Comparison of ENCODE assay signal across 19 cellular contexts in genomic region chr4:85995361-85995760, GRCh38.
DNase-seq lines count a peak whose midpoint lies in the region; ATAC-seq and TF ChIP-seq lines count a peak whose summit lies in the region.
"Had no signal": no experiment of that assay in that cellular context is flagged by ENCODE, and none has a peak within 500 bp of the region (broad histone marks: within the 10 kb centered on the region; RNA-seq: fewer than 3 reads in every experiment).

No MANE protein-coding gene starts in this region.

- ATAC-seq in activated CD4-positive, alpha-beta T cell treated with anti-CD3 and anti-CD28 coated beads for 36 hours: no peak
- ATAC-seq in HG02678 (IDR thresholded peaks at IDR 0.05; ENCODE audit: unreplicated experiment) (peak; percentile 76), HG03196 (IDR thresholded peaks at IDR 0.05; ENCODE audit: unreplicated experiment) (no peak)
- ATAC-seq in stimulated activated naive CD8-positive, alpha-beta T cell treated with anti-CD3 and anti-CD28 coated beads, Interleukin-15, amount 100 ng/mL, for 72 hours: peak; percentile 54
- ATAC-seq: left lung had no signal

- H3K27me3 Mint-ChIP-seq in activated CD4-positive, alpha-beta T cell treated with anti-CD3 and anti-CD28 coated beads for 36 hours: no peaks in the 10 kb centered on the region
- no peaks in the 10 kb centered on the region for H3K27me3 Mint-ChIP-seq in activated CD4-positive, alpha-beta T cell treated with anti-CD3 and anti-CD28 coated beads, Interleukin-2, amount 10 ng/mL, durations not matched to agents 7 days and 5 days
- no peaks in the 10 kb centered on the region for H3K27me3 Mint-ChIP-seq in stimulated activated naive CD8-positive, alpha-beta T cell treated with anti-CD3 and anti-CD28 coated beads, Interleukin-15, amount 100 ng/mL, for 72 hours

- no peak overlapping the region for H3K27ac Mint-ChIP-seq in activated CD4-positive, alpha-beta T cell treated with anti-CD3 and anti-CD28 coated beads for 36 hours
- no peak overlapping the region for H3K27ac Mint-ChIP-seq in activated CD4-positive, alpha-beta T cell treated with anti-CD3 and anti-CD28 coated beads, Interleukin-2, amount 10 ng/mL, durations not matched to agents 7 days and 5 days
- H3K27ac Mint-ChIP-seq in stimulated activated naive CD8-positive, alpha-beta T cell treated with anti-CD3 and anti-CD28 coated beads, Interleukin-15, amount 100 ng/mL, for 72 hours: peak overlapping the region in 1 of 2 donors; percentile 10

- no peak for TF ChIP-seq CTCF in NB4 (IDR thresholded peaks at IDR 0.05; ENCODE audit: low read depth, low read length)

- DNase-seq in activated CD4-positive, alpha-beta T cell treated with anti-CD3 and anti-CD28 coated beads for 36 hours: peak; percentile 4
- DNase-seq in activated CD4-positive, alpha-beta T cell treated with anti-CD3 and anti-CD28 coated beads, Interleukin-2, amount 10 ng/mL, durations not matched to agents 7 days and 5 days: no peak
- DNase-seq in NB4 (ENCODE audit: low read depth): peak; percentile 11
- DNase-seq in stimulated activated naive CD8-positive, alpha-beta T cell treated with anti-CD3 and anti-CD28 coated beads, Interleukin-15, amount 100 ng/mL, for 72 hours: no peak
- DNase-seq in SIG-M5 (lab: John Stamatoyannopoulos, UW): no peak
- no peak for DNase-seq in activated naive CD4-positive, alpha-beta T cell treated with anti-CD3 and anti-CD28 coated beads, Interleukin-2, amount 50 U/mL, for 16 hours
- DNase-seq: head of caudate nucleus; left lung; NCI-H1436 treated with DMSO at 0.1 percent for 48 hours; NCI-H2171 treated with DMSO at 0.1 percent for 48 hours; NCI-H774; PC-9; small intestine; stimulated activated CD4-positive, alpha-beta T cell treated with anti-CD3 and anti-CD28 coated beads, Interleukin-4, amount 100 ng/mL, for 1 hour had no signal

- CTCF ChIA-PET in activated CD4-positive, alpha-beta T cell treated with anti-CD3 and anti-CD28 coated beads for 36 hours (lab: Charles Lee): no interaction called here
- CTCF ChIA-PET in activated CD4-positive, alpha-beta T cell treated with anti-CD3 and anti-CD28 coated beads, Interleukin-2, amount 10 ng/mL, durations not matched to agents 7 days and 5 days (lab: Charles Lee): no interaction called here

- no peak overlapping the region for H3K4me3 Mint-ChIP-seq in activated CD4-positive, alpha-beta T cell treated with anti-CD3 and anti-CD28 coated beads for 36 hours
- H3K4me3 Mint-ChIP-seq in activated CD4-positive, alpha-beta T cell treated with anti-CD3 and anti-CD28 coated beads, Interleukin-2, amount 10 ng/mL, durations not matched to agents 7 days and 5 days: no peak overlapping the region
- H3K4me3 Mint-ChIP-seq in stimulated activated naive CD8-positive, alpha-beta T cell treated with anti-CD3 and anti-CD28 coated beads, Interleukin-15, amount 100 ng/mL, for 72 hours: no peak overlapping the region

- POLR2A ChIA-PET in activated CD4-positive, alpha-beta T cell treated with anti-CD3 and anti-CD28 coated beads for 36 hours (lab: Charles Lee): no interaction called here
- POLR2A ChIA-PET in activated CD4-positive, alpha-beta T cell treated with anti-CD3 and anti-CD28 coated beads, Interleukin-2, amount 10 ng/mL, durations not matched to agents 7 days and 5 days (lab: Charles Lee): no interaction called here

- no peak for TF ChIP-seq POLR2A in NB4 (IDR thresholded peaks at IDR 0.05; ENCODE audit: extremely low read depth, insufficient read length)

- no peaks in the 10 kb centered on the region for H3K9me3 Mint-ChIP-seq in activated CD4-positive, alpha-beta T cell treated with anti-CD3 and anti-CD28 coated beads for 36 hours (ENCODE audit: low read depth)
- no peaks in the 10 kb centered on the region for H3K9me3 Mint-ChIP-seq in activated CD4-positive, alpha-beta T cell treated with anti-CD3 and anti-CD28 coated beads, Interleukin-2, amount 10 ng/mL, durations not matched to agents 7 days and 5 days
- H3K9me3 Mint-ChIP-seq in stimulated activated naive CD8-positive, alpha-beta T cell treated with anti-CD3 and anti-CD28 coated beads, Interleukin-15, amount 100 ng/mL, for 72 hours: no peaks in the 10 kb centered on the region

- H3K4me3 ChIP-seq in NB4 (ENCODE audit: low read depth, low read length): no peak overlapping the region
- H3K4me3 ChIP-seq: BLaER1 treated with 17β-estradiol and CSF1 and Interleukin-3, amounts not matched to agents 10 nM and 100 nM; coronary artery; HAP-1; left lung; PC-9 had no signal

- intact Hi-C loops in activated CD4-positive, alpha-beta T cell treated with anti-CD3 and anti-CD28 coated beads for 36 hours (cut with DNase I, micrococcal nuclease): no loop called here

- H3K36me3 Mint-ChIP-seq in activated CD4-positive, alpha-beta T cell treated with anti-CD3 and anti-CD28 coated beads for 36 hours (ENCODE audit: low read depth): no peaks in the 10 kb centered on the region
- no peaks in the 10 kb centered on the region for H3K36me3 Mint-ChIP-seq in activated CD4-positive, alpha-beta T cell treated with anti-CD3 and anti-CD28 coated beads, Interleukin-2, amount 10 ng/mL, durations not matched to agents 7 days and 5 days (ENCODE audit: low read depth)

- H3K4me1 Mint-ChIP-seq in activated CD4-positive, alpha-beta T cell treated with anti-CD3 and anti-CD28 coated beads for 36 hours: no peaks in the 10 kb centered on the region
- no peaks in the 10 kb centered on the region for H3K4me1 Mint-ChIP-seq in activated CD4-positive, alpha-beta T cell treated with anti-CD3 and anti-CD28 coated beads, Interleukin-2, amount 10 ng/mL, durations not matched to agents 7 days and 5 days
- H3K4me1 Mint-ChIP-seq in stimulated activated naive CD8-positive, alpha-beta T cell treated with anti-CD3 and anti-CD28 coated beads, Interleukin-15, amount 100 ng/mL, for 72 hours: peaks cover 6% of the 10 kb centered on the region

Comparison
In these comparisons a context has a peak if more than half of its experiments do, and no peak if none do; other contexts are left out.
1. DNase-seq: peak in activated CD4-positive, alpha-beta T cell treated with anti-CD3 and anti-CD28 coated beads for 36 hours (single experiment) and NB4 (single experiment); none in activated CD4-positive, alpha-beta T cell treated with anti-CD3 and anti-CD28 coated beads, Interleukin-2, amount 10 ng/mL, durations not matched to agents 7 days and 5 days (single experiment), stimulated activated naive CD8-positive, alpha-beta T cell treated with anti-CD3 and anti-CD28 coated beads, Interleukin-15, amount 100 ng/mL, for 72 hours (0 of 2), SIG-M5 (single experiment) and activated naive CD4-positive, alpha-beta T cell treated with anti-CD3 and anti-CD28 coated beads, Interleukin-2, amount 50 U/mL, for 16 hours (single experiment).
2. ATAC-seq: peak in HG02678 (single experiment) and stimulated activated naive CD8-positive, alpha-beta T cell treated with anti-CD3 and anti-CD28 coated beads, Interleukin-15, amount 100 ng/mL, for 72 hours (single experiment); none in activated CD4-positive, alpha-beta T cell treated with anti-CD3 and anti-CD28 coated beads for 36 hours (single experiment) and HG03196 (single experiment).